In the genomic region with DNA sequence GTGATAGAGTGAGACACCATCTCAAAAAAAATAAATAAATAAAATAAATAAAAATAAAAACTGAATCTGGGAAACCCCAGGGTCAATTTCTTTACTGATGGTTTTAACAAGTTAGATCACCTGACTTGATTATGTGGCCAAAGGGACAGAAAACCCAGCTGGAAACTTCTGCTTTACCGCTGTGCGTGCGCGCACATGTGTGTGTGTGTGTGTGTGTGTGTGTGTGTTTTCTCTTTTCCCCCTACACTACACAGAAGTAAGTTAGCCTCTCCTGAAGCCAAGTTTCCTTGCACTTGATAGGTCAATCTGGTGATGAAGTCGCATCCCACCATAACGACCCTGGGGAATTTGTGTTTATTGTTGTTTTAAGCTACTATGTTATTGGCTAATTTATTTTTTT, we compare ENCODE assay signal across 26 cellular contexts.
"Had no signal": no experiment of that assay in that cellular context is flagged by ENCODE, and none has a peak within 500 bp of the region (broad histone marks: within the 10 kb centered on the region; RNA-seq: fewer than 3 reads in every experiment).

No MANE protein-coding gene starts in this region.

- H3K4me3 Mint-ChIP-seq: activated CD8-positive, alpha-beta T cell treated with anti-CD3 and anti-CD28 coated beads for 36 hours; activated naive CD4-positive, alpha-beta T cell treated with anti-CD3 and anti-CD28 coated beads, Interleukin-2, amount 50 U/mL, for 24 hours; nephron; stimulated activated effector memory CD8-positive, alpha-beta T cell treated with anti-CD3 and anti-CD28 coated beads, Interleukin-12 subunit alpha, Interleukin-12 subunit beta, amount 100 ng/mL, for 72 hours; T-helper 17 cell had no signal

- H3K4me3 ChIP-seq: body of pancreas, esophagus squamous epithelium, ovary, skin epidermis, stomach, thyroid gland, upper lobe of right lung had no signal

- H3K27me3 Mint-ChIP-seq: activated CD8-positive, alpha-beta T cell treated with anti-CD3 and anti-CD28 coated beads for 36 hours; activated naive CD4-positive, alpha-beta T cell treated with anti-CD3 and anti-CD28 coated beads, Interleukin-2, amount 50 U/mL, for 24 hours; progenitor cell of endocrine pancreas; T-helper 17 cell had no signal

- H3K36me3 Mint-ChIP-seq: stimulated activated effector memory CD8-positive, alpha-beta T cell treated with anti-CD3 and anti-CD28 coated beads, Interleukin-12 subunit alpha, Interleukin-12 subunit beta, amount 100 ng/mL, for 72 hours had no signal

- DNase-seq: activated CD4-positive, alpha-beta T cell treated with anti-CD3 and anti-CD28 coated beads for 1 hour; activated CD4-positive, alpha-beta T cell treated with anti-CD3 and anti-CD28 coated beads, Interleukin-2, amount 50 U/mL, for 1 hour; activated CD8-positive, alpha-beta T cell treated with anti-CD3 and anti-CD28 coated beads for 36 hours; activated T-cell treated with anti-CD3 and anti-CD28 coated beads, Interleukin-2, amount 50 U/mL, for 48 hours; aorta; body of pancreas; dermis blood vessel endothelial cell; effector CD8-positive, alpha-beta T cell; esophagus squamous epithelium; foreskin melanocyte; left ventricle myocardium superior; ovary; retina; stimulated activated CD4-positive, alpha-beta T cell treated with anti-CD3 and anti-CD28 coated beads, Interleukin-4, amount 100 ng/mL, for 24 hours; stomach; T-helper 17 cell; T1000; thyroid gland; upper lobe of right lung had no signal

- H3K9me3 ChIP-seq: body of pancreas, thyroid gland, upper lobe of right lung had no signal

- H3K4me1 Mint-ChIP-seq: nephron had no signal

- H3K27me3 ChIP-seq: body of pancreas, esophagus squamous epithelium, ovary, stomach, thyroid gland, upper lobe of right lung had no signal

- H3K9me3 Mint-ChIP-seq: activated naive CD4-positive, alpha-beta T cell treated with anti-CD3 and anti-CD28 coated beads, Interleukin-2, amount 50 U/mL, for 24 hours; stimulated activated effector memory CD8-positive, alpha-beta T cell treated with anti-CD3 and anti-CD28 coated beads, Interleukin-12 subunit alpha, Interleukin-12 subunit beta, amount 100 ng/mL, for 72 hours had no signal

- H3K4me1 ChIP-seq: body of pancreas, stomach, thyroid gland had no signal

- H3K36me3 ChIP-seq: esophagus squamous epithelium, ovary, stomach, thyroid gland, upper lobe of right lung had no signal

- ATAC-seq: body of pancreas, left ventricle myocardium superior, sciatic nerve, T-helper 17 cell, upper lobe of right lung had no signal

- H3K27ac ChIP-seq: epithelial cell of prostate, ovary, thyroid gland, upper lobe of right lung had no signal
